Comparison of ENCODE assay signal across 8 cellular contexts in genomic region chr9:109652971-109653370, GRCh38.
A peak's percentile ranks its signal among the peaks of the same experiment; 100 is the strongest.
DNase-seq lines count a peak whose midpoint lies in the region; ATAC-seq, FAIRE-seq and TF ChIP-seq lines count a peak whose summit lies in the region.

No MANE protein-coding gene starts in this region.

- ATAC-seq in HG03520 (IDR thresholded peaks at IDR 0.05; ENCODE audit: unreplicated experiment) (peak; percentile 68), GM21576 (IDR thresholded peaks at IDR 0.05; ENCODE audit: unreplicated experiment) (no peak)

- peak; percentile 9 for FAIRE-seq in keratinocyte (lab: Jason Lieb, UNC)

- H3K9me1 ChIP-seq in keratinocyte (ENCODE audit: control insufficient read depth, extremely low read depth, insufficient read depth, low read length), result no peaks in the 10 kb centered on the region

- no peaks in the 10 kb centered on the region for H3K79me2 ChIP-seq in keratinocyte (ENCODE audit: control insufficient read depth, insufficient read depth, low read length)

- no peak for TF ChIP-seq EP300 in stomach (IDR thresholded peaks at IDR 0.05)

- no peak overlapping the region for H2AFZ ChIP-seq in keratinocyte (ENCODE audit: control insufficient read depth, low read length)

- DNase-seq in AG10803 (ENCODE audit: low read depth), result peak; percentile 17
- DNase-seq in astrocyte of the hippocampus (ENCODE audit: low read depth, low spot score), result peak; percentile 60
- no peak for DNase-seq in keratinocyte (ENCODE audit: low read depth, low spot score)
- no peak for DNase-seq in mucosa of gallbladder (ENCODE audit: low spot score)
- DNase-seq in stomach, result no peak
- DNase-seq in stimulated activated CD4-positive, alpha-beta T cell treated with anti-CD3 and anti-CD28 coated beads, Interleukin-2, amount 100 ng/mL, for 48 hours, result no peak

- no peaks in the 10 kb centered on the region for H3K36me3 ChIP-seq in keratinocyte (ENCODE audit: control insufficient read depth in 2 of 2, extremely low read depth in 1 of 2, insufficient read depth in 2 of 2, low read length in 2 of 2)
- H3K36me3 ChIP-seq in stomach, result no peaks in the 10 kb centered on the region

- H3K9me3 ChIP-seq in keratinocyte (ENCODE audit: control insufficient read depth, low read depth, low read length) (no peaks in the 10 kb centered on the region), stomach (no peaks in the 10 kb centered on the region)

- H3K4me1 ChIP-seq in keratinocyte (ENCODE audit: control insufficient read depth, extremely low read depth, insufficient read depth, low read length), result peaks cover 9% of the 10 kb centered on the region
- no peaks in the 10 kb centered on the region for H3K4me1 ChIP-seq in stomach

- dilution Hi-C loops in keratinocyte (cut with MboI; ENCODE audit: extremely low pct_ligation_motif_present, low sequenced_read_pairs), result no loop called here

- TF ChIP-seq CTCF in AG10803 (conservative IDR thresholded peaks at IDR 0.05; ENCODE audit: low read length), result peak; percentile 57
- peak; percentile 49 to 58 (median 53) for TF ChIP-seq CTCF in keratinocyte (optimal IDR thresholded peaks at IDR 0.05 in 1 of 3, IDR thresholded peaks at IDR 0.05 in 1 of 3, conservative IDR thresholded peaks at IDR 0.05 in 1 of 3; ENCODE audit: extremely low read depth in 1 of 3, insufficient read depth in 2 of 3, low read length in 3 of 3)
- peak in 3 of 7 experiments; percentile 10 to 36 (median 21) for TF ChIP-seq CTCF in stomach (IDR thresholded peaks at IDR 0.05)

- no peaks in the 10 kb centered on the region for H4K20me1 ChIP-seq in keratinocyte (ENCODE audit: control insufficient read depth, extremely low read depth, insufficient read depth, low read length)

- no peak overlapping the region for H3K27ac ChIP-seq in keratinocyte (ENCODE audit: control insufficient read depth, insufficient read depth, low read length)
- H3K27ac ChIP-seq in stomach, result no peak overlapping the region

- intact Hi-C loops in stomach (cut with DNase I; ENCODE audit: low total_unique reads), result no loop called here

- TF ChIP-seq POLR2A in stomach (IDR thresholded peaks at IDR 0.05), result no peak

- H3K4me3 ChIP-seq in AG10803 (ENCODE audit: low read length), result no peak overlapping the region
- no peak overlapping the region for H3K4me3 ChIP-seq in keratinocyte (ENCODE audit: control insufficient read depth in 2 of 3, extremely low read depth in 1 of 3, insufficient read depth in 2 of 3, low read depth in 1 of 3, low read length in 3 of 3)
- H3K4me3 ChIP-seq in stomach, result no peak overlapping the region

- 14 to 27% (median 18%) methylated on average over 4 of the region's 4 CpGs for WGBS in stomach, 5 donors

- no peak overlapping the region for H3K4me2 ChIP-seq in keratinocyte (ENCODE audit: control insufficient read depth, extremely low read depth, insufficient read depth, low read depth, low read length)

- peaks cover 10% of the 10 kb centered on the region for H3K27me3 ChIP-seq in keratinocyte (ENCODE audit: control insufficient read depth, extremely low read depth, insufficient read depth, low read length)
- no peaks in the 10 kb centered on the region for H3K27me3 ChIP-seq in stomach

- no peak overlapping the region for H3K9ac ChIP-seq in keratinocyte (ENCODE audit: control insufficient read depth, extremely low read depth, insufficient read depth, low read length)

Comparison
In these comparisons a context has a peak if more than half of its experiments do, and no peak if none do; other contexts are left out.
1. DNase-seq: peak in AG10803 (single experiment) and astrocyte of the hippocampus (single experiment); none in keratinocyte (single experiment), mucosa of gallbladder (single experiment), stomach (single experiment) and stimulated activated CD4-positive, alpha-beta T cell treated with anti-CD3 and anti-CD28 coated beads, Interleukin-2, amount 100 ng/mL, for 48 hours (0 of 2).